In genomic region chr9:35688558-35689350, GRCh38 we compare ENCODE assay signal across 7 cellular contexts. TPM values are rescaled to one million over a fixed set of nuclear protein-coding genes. Genes with fewer than 3 reads are reported as not detected.
DNase-seq lines count a peak whose midpoint lies in the region; ATAC-seq and TF ChIP-seq lines count a peak whose summit lies in the region.

No MANE protein-coding gene starts in this region.

- peaks cover 0 to 2% of the 10 kb centered on the region in 2 experiments; a peak in 2 of 5 replicates for H3K9me3 Mint-ChIP-seq in H9

- H2BK20ac ChIP-seq in H9 (ENCODE audit: low read depth, low read length, poor library complexity, severe bottlenecking): no peak overlapping the region

- H2AK5ac ChIP-seq in H9 (ENCODE audit: insufficient read length, low read length): no peak overlapping the region

- no peak overlapping the region for H2AFZ ChIP-seq in H9 (ENCODE audit: low read length)
- no peak overlapping the region for H2AFZ ChIP-seq in fibroblast of lung (ENCODE audit: low read length)

- TF ChIP-seq CTCF in H9 (conservative IDR thresholded peaks at IDR 0.05) (no peak), fibroblast of lung (conservative IDR thresholded peaks at IDR 0.05 in 1 of 2, IDR thresholded peaks at IDR 0.05 in 1 of 2; ENCODE audit: low read depth in 1 of 2, low read length in 2 of 2) (no peak), prostate gland (IDR thresholded peaks at IDR 0.05) (no peak)

- H3K4ac ChIP-seq in H9 (ENCODE audit: low read depth, low read length): no peak overlapping the region

- H3K4me3 Mint-ChIP-seq in H9: peak overlapping the region; percentile 84 to 93

- H3K56ac ChIP-seq in H9 (ENCODE audit: insufficient read length, low read depth, low read length): no peak overlapping the region

- TF ChIP-seq POLR2A in prostate gland (IDR thresholded peaks at IDR 0.05): no peak

- peaks cover 27 to 30% of the 10 kb centered on the region in 2 experiments for H3K4me1 Mint-ChIP-seq in H9

- DNase-seq in H9 (no peak), fibroblast of lung (ENCODE audit: low read depth in 2 of 2) (peak; percentile 79 to 86), prostate gland (ENCODE audit: low spot score) (no peak)

- no CpG with 5 or more reads among the region's 8 CpGs for WGBS in H9 (ENCODE audit: extremely low coverage, insufficient read length, low lambda C conversion rate)
- 43% methylated on average over 8 of the region's 8 CpGs for WGBS in prostate gland

- H4K20me1 ChIP-seq in H9 (ENCODE audit: control insufficient read depth, insufficient read depth, insufficient read length) (no peaks in the 10 kb centered on the region), fibroblast of lung (ENCODE audit: control insufficient read depth, extremely low read depth, insufficient read depth, low read length) (peaks cover 2% of the 10 kb centered on the region)

- H3K9ac ChIP-seq in H9 (ENCODE audit: extremely low read depth, insufficient read length, low read length) (peak overlapping the region; percentile 36), fibroblast of lung (ENCODE audit: insufficient read depth, low read length) (peak overlapping the region; percentile 73)

- H3K36me3 Mint-ChIP-seq in H9 (ENCODE audit: insufficient read depth in 1 of 3, low read depth in 3 of 3): peaks cover 26 to 49% (median 44%) of the 10 kb centered on the region in 3 experiments

- H3K23ac ChIP-seq in H9 (ENCODE audit: insufficient read length, low read depth, low read length): no peak overlapping the region

- no peak overlapping the region for H4K5ac ChIP-seq in H9 (ENCODE audit: insufficient read length, low read depth, low read length)

- H2BK5ac ChIP-seq in H9 (ENCODE audit: insufficient read length, low read length): no peak overlapping the region

- no peak overlapping the region for H2BK15ac ChIP-seq in H9 (ENCODE audit: low read depth, low read length)

- peak; percentile 54 for ATAC-seq in SK-N-SH treated with all-trans-retinoic acid at 6 μM for 48 hours
- no peak for ATAC-seq in GM19351 (IDR thresholded peaks at IDR 0.05; ENCODE audit: unreplicated experiment)
- no peak for ATAC-seq in HG02678 (IDR thresholded peaks at IDR 0.05; ENCODE audit: unreplicated experiment)
- ATAC-seq in HG02610 (IDR thresholded peaks at IDR 0.05; ENCODE audit: unreplicated experiment): no peak

- peak overlapping the region in 2 of 3 experiments; percentile 68 to 84; a peak in 2 of 7 replicates for H3K27ac Mint-ChIP-seq in H9

- peak overlapping the region; percentile 67 for H3K4me2 ChIP-seq in H9 (ENCODE audit: insufficient read depth, insufficient read length, low read length)
- peak overlapping the region; percentile 99 for H3K4me2 ChIP-seq in fibroblast of lung (ENCODE audit: extremely low read depth, insufficient read depth, low read length)

- no peaks in the 10 kb centered on the region for H3K9me3 ChIP-seq in H9 (ENCODE audit: control insufficient read depth, low read depth, low read length)
- H3K9me3 ChIP-seq in fibroblast of lung (ENCODE audit: control insufficient read depth, insufficient read depth, low read depth, low read length): no peaks in the 10 kb centered on the region
- H3K9me3 ChIP-seq in prostate gland: no peaks in the 10 kb centered on the region

- no peaks in the 10 kb centered on the region for H3K79me1 ChIP-seq in H9 (ENCODE audit: insufficient read depth, low read depth, low read length, poor library complexity, severe bottlenecking)

- H2BK120ac ChIP-seq in H9 (ENCODE audit: low read depth, low read length, poor library complexity, severe bottlenecking): no peak overlapping the region

- no peak overlapping the region for H2BK12ac ChIP-seq in H9 (ENCODE audit: insufficient read length, low read depth, low read length)

- no peaks in the 10 kb centered on the region; the same call in 1 of the 2 replicates for H3K79me2 ChIP-seq in H9 (ENCODE audit: insufficient read depth, low read length)
- peaks cover 52% of the 10 kb centered on the region for H3K79me2 ChIP-seq in fibroblast of lung (ENCODE audit: control insufficient read depth, insufficient read depth, low read length)

- H3K27ac ChIP-seq in H9 (ENCODE audit: insufficient read length, low read depth, low read length): no peak overlapping the region
- peak overlapping the region; percentile 84 for H3K27ac ChIP-seq in fibroblast of lung (ENCODE audit: insufficient read depth, low read length)
- peak overlapping the region; percentile 90 to 92 for H3K27ac ChIP-seq in prostate gland

- peak overlapping the region; percentile 81; the same call in 1 of the 2 replicates for H3K14ac ChIP-seq in H9 (ENCODE audit: insufficient read depth, low read length)

- no peak overlapping the region for H4K91ac ChIP-seq in H9 (ENCODE audit: insufficient read length, low read depth, low read length)

- H3T11ph ChIP-seq in H9 (ENCODE audit: low read length): no peak overlapping the region

- no peak overlapping the region for H3K18ac ChIP-seq in H9 (ENCODE audit: insufficient read length, low read depth, low read length)

- no peak overlapping the region for H4K8ac ChIP-seq in H9 (replicated peaks; ENCODE audit: insufficient read length, low read depth, low read length)

- peaks cover 6% of the 10 kb centered on the region for H3K23me2 ChIP-seq in H9 (ENCODE audit: insufficient read length, low read depth, low read length, poor library complexity, severe bottlenecking)

- no peaks in the 10 kb centered on the region; the same call in 1 of the 2 replicates for H3K27me3 Mint-ChIP-seq in H9 (ENCODE audit: low read depth)

- H3K36me3 ChIP-seq in fibroblast of lung (ENCODE audit: control insufficient read depth, insufficient read depth, low read length) (peaks cover 24% of the 10 kb centered on the region), prostate gland (no peaks in the 10 kb centered on the region)

- H3K27me3 ChIP-seq in H9 (ENCODE audit: insufficient read depth, low read length): no peaks in the 10 kb centered on the region
- H3K27me3 ChIP-seq in fibroblast of lung (ENCODE audit: control insufficient read depth, insufficient read depth, low read length): no peaks in the 10 kb centered on the region
- no peaks in the 10 kb centered on the region for H3K27me3 ChIP-seq in prostate gland (replicated peaks; ENCODE audit: insufficient read depth)

- H3K4me1 ChIP-seq in H9 (ENCODE audit: insufficient read depth, low read length): peaks cover 3% of the 10 kb centered on the region
- H3K4me1 ChIP-seq in fibroblast of lung (ENCODE audit: control insufficient read depth, extremely low read depth, insufficient read depth, low read length): peaks cover 29% of the 10 kb centered on the region
- H3K4me1 ChIP-seq in prostate gland (replicated peaks): no peaks in the 10 kb centered on the region

- intact Hi-C loops in prostate gland (cut with DNase I): no loop called here

- H3K4me3 ChIP-seq in fibroblast of lung (replicated peaks in 1 of 4; ENCODE audit: control extremely low read depth in 1 of 4, insufficient read depth in 1 of 4, low read depth in 3 of 4, low read length in 4 of 4): peak overlapping the region; percentile 57 to 99 (median 67)
- H3K4me3 ChIP-seq in prostate gland: peak overlapping the region; percentile 76 to 84

TF ChIP-seq in SK-N-SH treated with all-trans-retinoic acid at 6 μM for 48 hours, 23 proteins besides CTCF, POLR2A, EP300 and RAD21:
- no peak for TF ChIP-seq OSR1 (CRISPR knock-in tag; IDR thresholded peaks at IDR 0.05)
TF ChIP-seq in SK-N-SH treated with all-trans-retinoic acid at 6 μM for 48 hours: peak in this region for 0.

RNA-seq across cellular contexts. Expression of gene TPM2, which starts 1.0 kb away (rescaled TPM):
- total RNA-seq in H9 (2021) (221 and 225 TPM in 2 replicates), fibroblast of lung (696 and 1,003 TPM in 2 replicates), prostate gland (1,000 to 10,000 TPM; 1,037 to 1,042 TPM)
- 1,280 and 1,927 TPM in 2 replicates for polyA plus RNA-seq in fibroblast of lung
- 2,024 and 3,299 TPM in 2 replicates for polyA plus RNA-seq in fibroblast of lung (2012)
- 204 and 281 TPM in 2 replicates for polyA minus RNA-seq in fibroblast of lung (ENCODE audit: low replicate concordance)

RNA-seq across cellular contexts. Expression of gene CA9, which starts 15.0 kb away (rescaled TPM):
- total RNA-seq in H9 (2021): 0.94 and 1.9 TPM in 2 replicates
- 0.17 and 0.26 TPM in 2 replicates for total RNA-seq in fibroblast of lung
- 0.59 TPM in 1 of 2 replicates, not detected in the other for polyA plus RNA-seq in fibroblast of lung
- 0.84 TPM in 2 replicates for polyA plus RNA-seq in fibroblast of lung (2012)
- not detected in 2 replicates for polyA minus RNA-seq in fibroblast of lung (ENCODE audit: low replicate concordance)
- total RNA-seq in prostate gland: not detected

RNA-seq across cellular contexts. Expression of gene ARHGEF39, which starts 23.8 kb away (rescaled TPM):
- total RNA-seq in H9 (2021) (21.6 and 24.4 TPM in 2 replicates), fibroblast of lung (under 0.01 and 0.66 TPM in 2 replicates), prostate gland (1 to 10 TPM; 1.1 to 1.8 TPM)
- polyA plus RNA-seq in fibroblast of lung: 0.77 and 3.9 TPM in 2 replicates
- polyA plus RNA-seq in fibroblast of lung (2012): 0.63 and 2.3 TPM in 2 replicates
- 2.2 and 4.4 TPM in 2 replicates for polyA minus RNA-seq in fibroblast of lung (ENCODE audit: low replicate concordance)

RNA-seq across cellular contexts. Expression of gene CCDC107, which starts 30.7 kb away (rescaled TPM):
- total RNA-seq in H9 (2021): 11.3 and 12.0 TPM in 2 replicates
- total RNA-seq in fibroblast of lung: 15.4 and 20.6 TPM in 2 replicates
- 20.2 and 24.9 TPM in 2 replicates for polyA plus RNA-seq in fibroblast of lung
- polyA plus RNA-seq in fibroblast of lung (2012): 34.3 and 34.9 TPM in 2 replicates
- polyA minus RNA-seq in fibroblast of lung (ENCODE audit: low replicate concordance): 1.3 and 17.5 TPM in 2 replicates
- 10 to 100 TPM; 22.8 to 26.2 TPM for total RNA-seq in prostate gland

RNA-seq across cellular contexts. Expression of gene RMRP, which starts 30.9 kb away (rescaled TPM):
- total RNA-seq in H9 (2021): 18,417 and 20,652 TPM in 2 replicates
- total RNA-seq in fibroblast of lung: 67,954 and 162,287 TPM in 2 replicates
- polyA plus RNA-seq in fibroblast of lung: 75.4 and 110 TPM in 2 replicates
- 16.4 and 31.6 TPM in 2 replicates for polyA plus RNA-seq in fibroblast of lung (2012)
- polyA minus RNA-seq in fibroblast of lung (ENCODE audit: low replicate concordance): 7,676 and 19,551 TPM in 2 replicates
- total RNA-seq in prostate gland: over 10,000 TPM in 1 of 2 donors, 1,000 to 10,000 TPM in 1; 1,879 to 13,864 TPM

Comparison
In these comparisons a context has a peak if more than half of its experiments do, and no peak if none do; other contexts are left out.
1. DNase-seq: peak in fibroblast of lung (2 of 2); none in H9 (single experiment) and prostate gland (single experiment).